8 cellular contexts compared by ENCODE assay signal in genomic region chr9:129484325-129485000, GRCh38.
DNase-seq lines count a peak whose midpoint lies in the region; ATAC-seq and TF ChIP-seq lines count a peak whose summit lies in the region.

No MANE protein-coding gene starts in this region.

- intact Hi-C loops in ovary (cut with DNase I) (loop anchor here in 3 of 4 donors (5.0 to 10.0 kb wide), 7 partner anchors 70 to 340 kb away; partner anchors contain the start of gene IER5L (in 2 of the 3)), left colon (cut with DNase I, micrococcal nuclease) (loop anchor here in 1 of 2 donors (10.0 kb wide), 1 partner anchor 340 kb away; no protein-coding TSS in a partner anchor)

- no peaks in the 10 kb centered on the region for H3K9me3 ChIP-seq in ovary

- H2AFZ ChIP-seq in ACC112 (ENCODE audit: low read length, unreplicated experiment): no peak overlapping the region

- CTCF ChIA-PET in RWPE1 (lab: Yijun Ruan, JAX): interaction anchor here (1.7 kb wide), 1 partner anchor 9 kb away, joined by 4 read pairs; no protein-coding TSS in a partner anchor
- CTCF ChIA-PET in HEK293T (lab: Yijun Ruan, JAX): interaction anchor here (0.8 kb wide), 1 partner anchor 1151 kb away, joined by 3 read pairs; no protein-coding TSS in a partner anchor

- DNase-seq in RWPE1 (ENCODE audit: low spot score): no peak
- DNase-seq in epithelial cell of prostate (ENCODE audit: low read depth, low spot score): no peak
- peak in 1 of 5 donors; percentile 43 for DNase-seq in ovary
- DNase-seq in left colon: no peak
- DNase-seq in cerebellar cortex (ENCODE audit: low spot score): no peak
- no peak for DNase-seq in HEK293T (ENCODE audit: extremely low spot score)

- peaks cover 74% of the 10 kb centered on the region for H3K4me1 ChIP-seq in ACC112 (ENCODE audit: control insufficient read depth, insufficient read depth, low read length, unreplicated experiment)
- H3K4me1 ChIP-seq in ovary (ENCODE audit: insufficient read depth): peaks cover 38% of the 10 kb centered on the region

- H3K27me3 ChIP-seq in ACC112 (ENCODE audit: insufficient read depth, low read length) (no peaks in the 10 kb centered on the region), ovary (no peaks in the 10 kb centered on the region)

- no peak for TF ChIP-seq EP300 in ovary (IDR thresholded peaks at IDR 0.05)

- H3K36me3 ChIP-seq in ACC112 (ENCODE audit: insufficient read depth, low read length): no peaks in the 10 kb centered on the region
- no peaks in the 10 kb centered on the region for H3K36me3 ChIP-seq in ovary

- H3K27ac ChIP-seq in ACC112 (ENCODE audit: low read depth, low read length) (peak overlapping the region; percentile 99), RWPE1 (peak overlapping the region; percentile 100), epithelial cell of prostate (peak overlapping the region; percentile 100), ovary (peak overlapping the region; percentile 92 to 100)

- H3K4me3 ChIP-seq in ACC112 (ENCODE audit: low read depth, low read length) (peak overlapping the region; percentile 68), ovary (no peak overlapping the region)

- no peak for TF ChIP-seq CTCF in RWPE1 (conservative IDR thresholded peaks at IDR 0.05; ENCODE audit: low read depth)
- no peak for TF ChIP-seq CTCF in ovary (IDR thresholded peaks at IDR 0.05)

- H3K79me2 ChIP-seq in ACC112 (ENCODE audit: control insufficient read depth, insufficient read depth, low read length, unreplicated experiment): peaks cover 6% of the 10 kb centered on the region

- WGBS in ovary, 3 donors: 59 to 64% (median 62%) methylated on average over 12 of the region's 12 CpGs

- no peak for TF ChIP-seq POLR2A in ovary (IDR thresholded peaks at IDR 0.05)

- ATAC-seq in HG02852 (IDR thresholded peaks at IDR 0.05; ENCODE audit: unreplicated experiment) (no peak), left colon (no peak)

- POLR2A ChIA-PET in RWPE1 (lab: Yijun Ruan, JAX; ENCODE audit: low non-redundant PET): interaction anchor here (0.9 to 2.1 kb wide), 3 partner anchors 12 to 148 kb away, joined by 4 to 16 read pairs (median 4); no protein-coding TSS in a partner anchor
- POLR2A ChIA-PET in HEK293T (lab: Yijun Ruan, JAX): interaction anchor here (1.8 to 6.2 kb wide), 4 partner anchors 9 to 307 kb away, joined by 6 to 40 read pairs (median 22); partner anchors contain the start of gene IER5L

TF ChIP-seq in HEK293T, 16 proteins besides CTCF, POLR2A, EP300 and RAD21:
- TF ChIP-seq FOXK2 (IDR thresholded peaks at IDR 0.05): no peak
- TF ChIP-seq CTBP1 (IDR thresholded peaks at IDR 0.05; ENCODE audit: borderline replicate concordance): no peak
